In the genomic region with DNA sequence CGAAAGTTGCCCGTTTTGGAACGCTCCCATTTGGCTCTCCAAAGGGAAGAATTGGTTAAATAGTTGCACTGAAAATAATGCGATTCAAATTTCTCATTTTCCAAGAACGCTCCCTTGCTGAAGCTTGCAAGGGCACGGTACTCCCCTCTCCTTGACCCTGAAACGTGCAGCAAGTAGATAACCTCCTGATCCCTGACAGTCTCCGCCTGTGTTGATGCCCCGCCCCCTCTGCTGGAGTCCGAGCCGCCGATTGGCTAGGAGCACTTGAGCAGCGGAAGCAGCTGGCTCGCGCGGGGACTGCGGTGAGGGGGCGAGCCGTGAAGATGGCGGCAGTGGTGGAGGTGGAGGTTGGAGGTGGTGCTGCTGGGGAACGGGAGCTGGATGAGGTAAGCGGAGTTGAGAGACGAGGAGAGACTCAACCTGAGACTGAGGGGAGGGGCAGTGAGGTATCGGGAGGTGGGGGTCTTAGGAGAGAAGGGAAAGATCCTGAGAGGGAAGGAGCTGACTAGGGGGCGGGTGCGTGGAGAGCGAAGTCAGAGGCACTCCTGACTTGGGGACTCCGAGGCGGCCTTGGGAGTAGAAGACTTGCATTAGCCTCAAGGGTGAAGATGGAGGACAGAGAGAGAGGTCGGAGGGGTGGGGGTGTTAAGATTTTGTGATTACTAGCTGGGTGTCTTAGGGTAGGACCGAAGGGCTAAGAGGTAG, we compare ENCODE assay signal across 8 cellular contexts. TPM values are rescaled to one million over a fixed set of nuclear protein-coding genes. Genes with fewer than 3 reads are reported as not detected.
A peak's percentile ranks its signal among the peaks of the same experiment; 100 is the strongest.
DNase-seq lines count a peak whose midpoint lies in the region; ATAC-seq and TF ChIP-seq lines count a peak whose summit lies in the region.

A gene (plus strand): TSS at position 308 of the 705 bp plus-strand sequence. CDS start 16 bp downstream, at position 324.

- DNase-seq in Calu3 (peak; percentile 96), HuH-7 (ENCODE audit: low spot score) (peak; percentile 85), activated T-cell treated with anti-CD3 and anti-CD28 coated beads for 1 hour (ENCODE audit: low read depth) (peak; percentile 98), epidermal melanocyte (ENCODE audit: insufficient read length, low spot score) (peak; percentile 90)
- peak; percentile 98 for DNase-seq in stimulated activated CD8-positive, alpha-beta memory T cell treated with anti-CD3 and anti-CD28 coated beads, Interleukin-4, amount 100 ng/mL, for 24 hours (ENCODE audit: low read depth)

- intact Hi-C loops in Calu3 (cut with micrococcal nuclease; ENCODE audit: unreplicated experiment): no loop called here

- H3K27ac ChIP-seq in OCI-LY3 (ENCODE audit: low read length): peak within 1 kb of the TSS; percentile 74

- peaks cover 11% of the 10 kb centered on the region for H3K36me3 ChIP-seq in OCI-LY3 (replicated peaks; ENCODE audit: low read depth, low read length)

- peaks cover 65% of the 10 kb centered on the region for H3K79me2 ChIP-seq in OCI-LY3 (ENCODE audit: low read length)

- H3K4me2 ChIP-seq in OCI-LY3 (ENCODE audit: low read length): peak within 1 kb of the TSS; percentile 88

- H3K9me3 Mint-ChIP-seq in Calu3 (ENCODE audit: low read depth, unreplicated experiment): no peaks in the 10 kb centered on the region

- CTCF ChIA-PET in Calu3 (lab: Charles Lee): interaction anchor here (0.6 to 1.5 kb wide), 4 partner anchors 10 to 120 kb away, joined by 3 to 4 read pairs (median 4); no protein-coding TSS in a partner anchor

- TF ChIP-seq CTCF in Calu3 (IDR thresholded peaks at IDR 0.05; ENCODE audit: unreplicated experiment): no peak
- no peak for TF ChIP-seq CTCF in OCI-LY3 (IDR thresholded peaks at IDR 0.05; ENCODE audit: low read depth, low read length)

- no TSS peak for BruUV-seq in Calu3 (replicated peaks; lab: Mats Ljungman, UMichigan)

- H2AFZ ChIP-seq in OCI-LY3 (ENCODE audit: low read depth, low read length): peak within 1 kb of the TSS; percentile 55

- peaks cover 25% of the 10 kb centered on the region for H3K4me1 Mint-ChIP-seq in Calu3 (ENCODE audit: low read depth, unreplicated experiment)

- peak; percentile 74 for ATAC-seq in GM21515 (IDR thresholded peaks at IDR 0.05; ENCODE audit: unreplicated experiment)

- H3K36me3 Mint-ChIP-seq in Calu3 (ENCODE audit: insufficient read depth, unreplicated experiment): peaks cover 27% of the 10 kb centered on the region

- H3K4me1 ChIP-seq in OCI-LY3 (ENCODE audit: low read length) (peaks cover 48% of the 10 kb centered on the region), mononuclear cell (ENCODE audit: insufficient read depth, low read length) (peaks cover 26% of the 10 kb centered on the region)

- peak within 1 kb of the TSS; percentile 88 for H3K4me3 Mint-ChIP-seq in Calu3 (ENCODE audit: low read depth, unreplicated experiment)

- H3K9me3 ChIP-seq in OCI-LY3 (ENCODE audit: insufficient read depth, low read length) (no peaks in the 10 kb centered on the region), mononuclear cell (ENCODE audit: low read depth, low read length) (no peaks in the 10 kb centered on the region)

- H3K4me3 ChIP-seq in OCI-LY3 (ENCODE audit: low read length) (peak within 1 kb of the TSS; percentile 84), mononuclear cell (ENCODE audit: low read length) (peak within 1 kb of the TSS; percentile 72)

- 0 out of 2 replicates have a peak, but pooled peaks cover 9% of the 10 kb centered on the region for H4K20me1 ChIP-seq in OCI-LY3 (ENCODE audit: insufficient read depth, low read length)

- H3K27me3 Mint-ChIP-seq in Calu3 (ENCODE audit: unreplicated experiment): no peaks in the 10 kb centered on the region

- peak within 1 kb of the TSS; percentile 95 for H3K27ac Mint-ChIP-seq in Calu3 (ENCODE audit: unreplicated experiment)

- H3K9ac ChIP-seq in OCI-LY3 (ENCODE audit: low read length): peak within 1 kb of the TSS; percentile 70

- H3K27me3 ChIP-seq in OCI-LY3 (ENCODE audit: low read depth, low read length) (no peaks in the 10 kb centered on the region), mononuclear cell (ENCODE audit: insufficient read depth, low read length) (no peaks in the 10 kb centered on the region)

RNA-seq across cellular contexts. Expression of the gene that starts here (rescaled TPM):
- total RNA-seq in Calu3 (2022): 51.7 and 52.3 TPM in 2 replicates
- 3.0 TPM for total RNA-seq in mononuclear cell

Comparison
In these comparisons a context has a peak if more than half of its experiments do, and no peak if none do; other contexts are left out.
1. Peak in every context shown above with its lines: DNase-seq, ATAC-seq, H3K4me3 ChIP-seq and H3K27ac ChIP-seq.
2. RNA of the gene that starts here (total RNA-seq): 51.7 to 52.3 TPM in Calu3; 3.0 TPM in mononuclear cell (single experiment); every median in the first group is over 10 times any median in the second.